17 cellular contexts compared by ENCODE assay signal in the genomic region with DNA sequence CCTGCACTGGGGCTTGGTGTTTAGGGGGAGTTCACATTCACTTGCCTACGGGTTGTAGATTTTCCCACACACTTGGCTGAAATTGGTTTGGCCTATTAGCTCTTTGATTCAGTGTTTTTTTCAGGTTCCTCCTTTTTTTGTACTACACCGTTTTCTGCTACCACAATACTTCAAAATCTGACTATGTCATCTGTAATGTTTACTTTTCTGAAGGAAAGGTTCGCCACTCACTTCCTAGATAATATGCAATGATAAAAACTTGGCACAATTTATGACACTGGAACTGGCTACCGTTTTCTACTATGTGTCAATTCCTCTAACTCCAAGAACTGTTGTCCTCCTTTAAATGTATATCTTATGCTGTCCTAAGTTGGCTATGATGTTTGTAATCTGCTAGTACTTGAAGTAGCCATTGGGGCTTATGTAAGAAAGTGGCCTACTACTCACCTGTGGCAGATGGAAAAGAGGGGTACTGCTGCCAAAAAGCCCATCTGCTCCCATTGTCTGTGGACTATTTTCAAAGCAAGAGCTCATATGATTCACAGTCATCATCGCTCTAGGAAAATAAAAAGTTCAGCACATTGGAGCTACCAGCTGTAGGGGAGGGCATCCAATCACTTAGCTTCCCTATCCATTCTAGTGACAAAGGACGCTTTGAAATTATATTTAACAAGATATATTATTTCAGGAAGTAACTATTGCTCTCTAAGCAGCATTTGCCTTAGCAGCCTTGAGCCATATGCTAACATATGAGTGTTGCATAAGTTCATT. TPM values are rescaled to one million over a fixed set of nuclear protein-coding genes. Genes with fewer than 3 reads are reported as not detected.
DNase-seq lines count a peak whose midpoint lies in the region; ATAC-seq and TF ChIP-seq lines count a peak whose summit lies in the region.
"Had no signal": no experiment of that assay in that cellular context is flagged by ENCODE, and none has a peak within 500 bp of the region (broad histone marks: within the 10 kb centered on the region; RNA-seq: fewer than 3 reads in every experiment).

No MANE protein-coding gene starts in this region.

- H3K9me3 ChIP-seq in RWPE2 (ENCODE audit: severe bottlenecking) (peaks cover 13% of the 10 kb centered on the region), trophoblast cell (ENCODE audit: insufficient read depth, low read depth, low read length) (peaks cover 5% of the 10 kb centered on the region)
- peaks cover 12% of the 10 kb centered on the region for H3K9me3 ChIP-seq in CD4-positive, alpha-beta T cell (ENCODE audit: control insufficient read depth, low read length)
- H3K9me3 ChIP-seq: adrenal gland had no signal

- H3K4me1 ChIP-seq in RWPE2 (ENCODE audit: insufficient read depth, poor library complexity, severe bottlenecking) (peaks cover 50% of the 10 kb centered on the region), trophoblast cell (ENCODE audit: control insufficient read depth in 1 of 2, insufficient read depth in 2 of 2, low read length in 2 of 2) (peaks cover 2 to 10% of the 10 kb centered on the region in 2 experiments)

- no peak overlapping the region for H2AFZ ChIP-seq in trophoblast cell (ENCODE audit: insufficient read depth, low read length, poor library complexity)

- no peak overlapping the region for H3K9ac ChIP-seq in trophoblast cell (ENCODE audit: low read length)

- H3K27ac ChIP-seq in RWPE2 (ENCODE audit: poor library complexity, severe bottlenecking) (peak overlapping the region; percentile 100), trophoblast cell (ENCODE audit: low read depth, low read length) (no peak overlapping the region)
- no peak overlapping the region for H3K27ac ChIP-seq in CD4-positive, alpha-beta T cell (ENCODE audit: low read depth, low read length)
- H3K27ac ChIP-seq: coronary artery had no signal

- no peaks in the 10 kb centered on the region for H3K27me3 ChIP-seq in RWPE2 (ENCODE audit: insufficient read depth, poor library complexity, severe bottlenecking)
- H3K27me3 ChIP-seq in trophoblast cell (ENCODE audit: insufficient read depth, low read length) = no peaks in the 10 kb centered on the region
- no peaks in the 10 kb centered on the region for H3K27me3 ChIP-seq in CD4-positive, alpha-beta T cell (ENCODE audit: control insufficient read depth, insufficient read depth, low read length)
- H3K27me3 ChIP-seq: adrenal gland had no signal

- H4K91ac ChIP-seq in trophoblast cell (ENCODE audit: low read depth, low read length) = no peak overlapping the region

- no peak overlapping the region for H4K12ac ChIP-seq in trophoblast cell (ENCODE audit: low read depth, low read length)

- ATAC-seq in RWPE2 (ENCODE audit: low read depth) (peak; percentile 7; the same call in 1 of the 3 replicates), GM19467 (IDR thresholded peaks at IDR 0.05; ENCODE audit: unreplicated experiment) (no peak)
- ATAC-seq in CD4-positive, alpha-beta T cell (ENCODE audit: poor library complexity) = no peak
- ATAC-seq: GM12878 had no signal

- no peak overlapping the region for H4K8ac ChIP-seq in trophoblast cell (ENCODE audit: low read depth, low read length)

- H3K18ac ChIP-seq in trophoblast cell (ENCODE audit: low read length) = no peak overlapping the region

- H3K14ac ChIP-seq in trophoblast cell (ENCODE audit: low read length) = no peak overlapping the region

- no peaks in the 10 kb centered on the region for H3K4me1 Mint-ChIP-seq in CD4-positive, alpha-beta T cell (ENCODE audit: low read depth)
- H3K4me1 Mint-ChIP-seq: H9 had no signal

- CTCF ChIA-PET in CD4-positive, alpha-beta T cell (lab: Charles Lee) = no interaction called here

- no peak overlapping the region for H3K4ac ChIP-seq in trophoblast cell (ENCODE audit: low read depth, low read length)

- H2AK5ac ChIP-seq in trophoblast cell (ENCODE audit: low read length) = peak overlapping the region; percentile 40

- no peak overlapping the region for H3K4me3 ChIP-seq in RWPE2 (ENCODE audit: severe bottlenecking)
- no peak overlapping the region for H3K4me3 ChIP-seq in trophoblast cell (ENCODE audit: low read depth, low read length)
- H3K4me3 ChIP-seq: adrenal gland, coronary artery, GM12878 had no signal

- H3K36me3 ChIP-seq in RWPE2 (ENCODE audit: low read depth) (no peaks in the 10 kb centered on the region), trophoblast cell (ENCODE audit: control insufficient read depth in 1 of 2, insufficient read depth in 2 of 2, low read length in 2 of 2) (no peaks in the 10 kb centered on the region)
- H3K36me3 ChIP-seq: adrenal gland had no signal

- H3K27me3 Mint-ChIP-seq in CD4-positive, alpha-beta T cell = peaks cover 4% of the 10 kb centered on the region

- POLR2A ChIA-PET in CD4-positive, alpha-beta T cell (lab: Charles Lee) = no interaction called here

- no peak overlapping the region for H3K27ac Mint-ChIP-seq in CD4-positive, alpha-beta T cell
- H3K27ac Mint-ChIP-seq: H9, mesothelial cell of epicardium had no signal

- no peak overlapping the region for H2BK5ac ChIP-seq in trophoblast cell (ENCODE audit: low read depth, low read length, poor library complexity)

- WGBS in trophoblast cell (ENCODE audit: extremely low coverage, insufficient coverage, insufficient read length) = no CpG with 5 or more reads among the region's 6 CpGs

- H3K4me3 Mint-ChIP-seq in CD4-positive, alpha-beta T cell = no peak overlapping the region
- H3K4me3 Mint-ChIP-seq: H9, mesothelial cell of epicardium had no signal

- peaks cover 17% of the 10 kb centered on the region for H3K9me3 Mint-ChIP-seq in CD4-positive, alpha-beta T cell

- H3K23ac ChIP-seq in trophoblast cell (ENCODE audit: low read length) = no peak overlapping the region

- no peak overlapping the region for H2BK120ac ChIP-seq in trophoblast cell (ENCODE audit: insufficient read depth, low read length, poor library complexity)

- DNase-seq in NCI-H748 (lab: John Stamatoyannopoulos, UW; ENCODE audit: unreplicated experiment) = peak; percentile 23
- DNase-seq in NCI-H748 treated with DMSO at 0.1 percent for 48 hours (lab: John Stamatoyannopoulos, UW) = no peak
- peak; percentile 67 for DNase-seq in NCI-H1694 treated with DMSO at 0.1 percent for 48 hours (lab: John Stamatoyannopoulos, UW)
- no peak for DNase-seq in RWPE2 (ENCODE audit: low spot score)
- DNase-seq in trophoblast cell = no peak
- no peak for DNase-seq in activated CD8-positive, alpha-beta memory T cell treated with anti-CD3 and anti-CD28 coated beads for 24 hours
- no peak for DNase-seq in CD4-positive, alpha-beta T cell
- DNase-seq: activated T-cell treated with anti-CD3 and anti-CD28 coated beads, Interleukin-2, amount 50 U/mL, for 1 hour; adrenal gland; DMS79; H9; NCI-H146; RPMI8226 had no signal

- H2BK12ac ChIP-seq in trophoblast cell (ENCODE audit: low read length) = peak overlapping the region; percentile 22

- intact Hi-C loops in CD4-positive, alpha-beta T cell (cut with DNase I, micrococcal nuclease) = no loop called here

- TF ChIP-seq CTCF in RWPE2 (IDR thresholded peaks at IDR 0.05; ENCODE audit: poor library complexity, severe bottlenecking) = no peak
- no peak for TF ChIP-seq CTCF in CD4-positive, alpha-beta T cell (IDR thresholded peaks at IDR 0.05)

- no peak overlapping the region for H3K4me2 ChIP-seq in trophoblast cell (ENCODE audit: low read length)

- H3K79me2 ChIP-seq in trophoblast cell (ENCODE audit: control insufficient read depth, insufficient read depth, low read length, poor library complexity) = no peaks in the 10 kb centered on the region

- H3K79me1 ChIP-seq in trophoblast cell (ENCODE audit: low read length) = peaks cover 7% of the 10 kb centered on the region

- H3K36me3 Mint-ChIP-seq in CD4-positive, alpha-beta T cell (ENCODE audit: low read depth) = no peaks in the 10 kb centered on the region

RNA-seq across cellular contexts. Expression of a gene that starts 42.4 kb away (rescaled TPM):
- polyA plus RNA-seq in trophoblast cell (2013) = 72.6 and 72.7 TPM in 2 replicates
- total RNA-seq in CD4-positive, alpha-beta T cell = 10 to 100 TPM; 64.4 to 65.9 TPM

Comparison
In these comparisons a context has a peak if more than half of its experiments do, and no peak if none do; other contexts are left out.
1. DNase-seq: peak in NCI-H748 (single experiment) and NCI-H1694 treated with DMSO at 0.1 percent for 48 hours (single experiment); none in NCI-H748 treated with DMSO at 0.1 percent for 48 hours (single experiment), RWPE2 (single experiment), trophoblast cell (0 of 2), activated CD8-positive, alpha-beta memory T cell treated with anti-CD3 and anti-CD28 coated beads for 24 hours (single experiment) and CD4-positive, alpha-beta T cell (0 of 10).